22 cellular contexts compared by ENCODE assay signal in the genomic region with DNA sequence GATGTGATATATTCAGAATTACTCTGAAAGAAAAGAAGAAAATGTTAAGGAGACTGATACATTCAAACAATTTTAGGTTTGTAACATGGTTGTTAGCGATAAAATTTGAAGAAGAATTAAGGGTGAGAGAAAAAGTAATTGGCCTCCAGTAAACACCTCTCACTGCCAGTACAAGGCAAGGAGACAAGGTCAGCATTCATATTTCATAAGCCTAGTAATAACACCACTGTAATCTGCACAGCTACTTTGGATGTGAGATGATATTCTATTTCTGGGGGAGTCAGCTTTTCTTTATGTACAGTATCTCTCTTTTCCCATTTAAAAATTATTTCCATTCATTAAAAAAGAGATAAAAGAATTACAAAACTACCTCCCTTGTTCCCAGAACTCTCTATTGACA.
DNase-seq lines count a peak whose midpoint lies in the region; ATAC-seq and TF ChIP-seq lines count a peak whose summit lies in the region.
"Had no signal": no experiment of that assay in that cellular context is flagged by ENCODE, and none has a peak within 500 bp of the region (broad histone marks: within the 10 kb centered on the region; RNA-seq: fewer than 3 reads in every experiment).

No MANE protein-coding gene starts in this region.

- peaks cover 0 to 8% (median 0%) of the 10 kb centered on the region in 11 donors for H3K9me3 ChIP-seq in heart right ventricle
- H3K9me3 ChIP-seq: BE2C had no signal

- TF ChIP-seq CTCF in heart right ventricle (IDR thresholded peaks at IDR 0.05) = no peak

- H3K27ac ChIP-seq in heart right ventricle = peak overlapping the region in 4 of 10 donors; percentile 43 to 73 (median 46)
- H3K27ac ChIP-seq: BLaER1 had no signal

- no peaks in the 10 kb centered on the region for H3K36me3 ChIP-seq in heart right ventricle
- H3K36me3 ChIP-seq: BE2C had no signal

- peaks cover 0 to 6% (median 0%) of the 10 kb centered on the region in 9 donors for H3K4me1 ChIP-seq in heart right ventricle
- H3K4me1 ChIP-seq: BLaER1 had no signal

- no peaks in the 10 kb centered on the region for H3K27me3 ChIP-seq in heart right ventricle
- H3K27me3 ChIP-seq: BE2C, BLaER1 had no signal

- WGBS in heart right ventricle, 2 donors = 84 to 89% methylated on average over 1 of the region's 1 CpG

- no peak overlapping the region for H3K4me3 ChIP-seq in heart right ventricle
- H3K4me3 ChIP-seq: BLaER1, GM12878 had no signal

- no peak for DNase-seq in heart right ventricle
- no peak for DNase-seq in Right ventricle myocardium superior
- DNase-seq in left ventricle myocardium superior = no peak
- no peak for DNase-seq in cardiac septum (ENCODE audit: low spot score)
- DNase-seq in stimulated activated naive CD4-positive, alpha-beta T cell (lab: John Stamatoyannopoulos, UW) = no peak
- DNase-seq: 8988T; ACHN; BE2C; C1 segment of cervical spinal cord; CD4-positive, alpha-beta memory T cell; CD4-positive, CD25-positive, alpha-beta regulatory T cell; CD8-positive, alpha-beta memory T cell; COR-L47; DMS 273 treated with DMSO at 0.1 percent for 48 hours; DMS153; DMS53; DMS79; DND-41; EL; GDM1 had no signal

- intact Hi-C loops in heart right ventricle (cut with DNase I) (no loop called here), Right ventricle myocardium superior (cut with DNase I) (no loop called here), left ventricle myocardium superior (cut with micrococcal nuclease) (no loop called here), cardiac septum (cut with DNase I) (no loop called here)

- peak in 5 of 8 donors; percentile 63 to 86 (median 78) for ATAC-seq in heart right ventricle
- no peak for ATAC-seq in Right ventricle myocardium superior (ENCODE audit: poor library complexity)
- peak; percentile 78 for ATAC-seq in left ventricle myocardium superior
- ATAC-seq: GM12878 had no signal
